ENCODE assay signal across 15 cellular contexts in genomic region chr22:22210889-22211833, GRCh38.
DNase-seq lines count a peak whose midpoint lies in the region; ATAC-seq and TF ChIP-seq lines count a peak whose summit lies in the region.
"Had no signal": no experiment of that assay in that cellular context is flagged by ENCODE, and none has a peak within 500 bp of the region (broad histone marks: within the 10 kb centered on the region; RNA-seq: fewer than 3 reads in every experiment).

No MANE protein-coding gene starts in this region.

- no peaks in the 10 kb centered on the region for H3K36me3 ChIP-seq in OCI-LY1 (ENCODE audit: insufficient read depth, low read length)
- H3K36me3 ChIP-seq: left lung, thyroid gland had no signal

- CTCF ChIA-PET in activated naive CD4-positive, alpha-beta T cell treated with anti-CD3 and anti-CD28 coated beads, Interleukin-2, amount 10 ng/mL, durations not matched to agents 7 days and 5 days (lab: Charles Lee): interaction anchor here (1.0 to 12.6 kb wide), 7 partner anchors 10 to 210 kb away, joined by 3 to 262 read pairs (median 4); no protein-coding TSS in a partner anchor

- H3K36me3 Mint-ChIP-seq in activated naive CD4-positive, alpha-beta T cell treated with anti-CD3 and anti-CD28 coated beads, Interleukin-2, amount 10 ng/mL, durations not matched to agents 7 days and 5 days: no peaks in the 10 kb centered on the region
- no peaks in the 10 kb centered on the region for H3K36me3 Mint-ChIP-seq in activated naive CD8-positive, alpha-beta T cell treated with anti-CD3 and anti-CD28 coated beads, Interleukin-2, amount 50 U/mL, for 24 hours (ENCODE audit: low read depth)
- H3K36me3 Mint-ChIP-seq in stimulated activated memory B cell treated with anti-CD40 and anti-IgM and Interleukin-4, amounts not matched to agents 10 μg/mL and 1 μg/mL and 100 μg/mL, for 72 hours: no peaks in the 10 kb centered on the region

- H3K4me3 ChIP-seq in OCI-LY1 (ENCODE audit: low read depth, low read length, poor library complexity, severe bottlenecking): no peak overlapping the region
- H3K4me3 ChIP-seq: left lung, thyroid gland had no signal

- H3K4me1 Mint-ChIP-seq in activated naive CD4-positive, alpha-beta T cell treated with anti-CD3 and anti-CD28 coated beads, Interleukin-2, amount 10 ng/mL, durations not matched to agents 7 days and 5 days: peaks cover 40% of the 10 kb centered on the region
- H3K4me1 Mint-ChIP-seq in activated naive CD8-positive, alpha-beta T cell treated with anti-CD3 and anti-CD28 coated beads, Interleukin-2, amount 50 U/mL, for 24 hours: peaks cover 44% of the 10 kb centered on the region
- H3K4me1 Mint-ChIP-seq in stimulated activated memory B cell treated with anti-CD40 and anti-IgM and Interleukin-4, amounts not matched to agents 10 μg/mL and 1 μg/mL and 100 μg/mL, for 72 hours: peaks cover 60% of the 10 kb centered on the region

- no peak overlapping the region for H3K9ac ChIP-seq in OCI-LY1 (ENCODE audit: low read length)

- H3K27ac ChIP-seq in OCI-LY1 (ENCODE audit: low read depth, low read length, poor library complexity, severe bottlenecking): no peak overlapping the region
- H3K27ac ChIP-seq: left lung, thyroid gland had no signal

- no peak for ATAC-seq in activated naive CD8-positive, alpha-beta T cell treated with anti-CD3 and anti-CD28 coated beads, Interleukin-2, amount 50 U/mL, for 24 hours
- no peak for ATAC-seq in stimulated activated memory B cell treated with anti-CD40 and anti-IgM and Interleukin-4, amounts not matched to agents 10 μg/mL and 1 μg/mL and 100 μg/mL, for 72 hours
- ATAC-seq in GM21717 (IDR thresholded peaks at IDR 0.05; ENCODE audit: unreplicated experiment): no peak

- H3K4me3 Mint-ChIP-seq in activated naive CD4-positive, alpha-beta T cell treated with anti-CD3 and anti-CD28 coated beads, Interleukin-2, amount 10 ng/mL, durations not matched to agents 7 days and 5 days: no peak overlapping the region
- H3K4me3 Mint-ChIP-seq in activated naive CD8-positive, alpha-beta T cell treated with anti-CD3 and anti-CD28 coated beads, Interleukin-2, amount 50 U/mL, for 24 hours: no peak overlapping the region
- no peak overlapping the region for H3K4me3 Mint-ChIP-seq in stimulated activated memory B cell treated with anti-CD40 and anti-IgM and Interleukin-4, amounts not matched to agents 10 μg/mL and 1 μg/mL and 100 μg/mL, for 72 hours

- H3K4me2 ChIP-seq in OCI-LY1 (ENCODE audit: low read length): no peak overlapping the region

- no peaks in the 10 kb centered on the region for H3K9me2 ChIP-seq in OCI-LY1 (ENCODE audit: low read depth, low read length)

- no peaks in the 10 kb centered on the region for H4K20me1 ChIP-seq in OCI-LY1 (ENCODE audit: insufficient read depth, low read length)

- peak overlapping the region; percentile 93 for H3K27ac Mint-ChIP-seq in activated naive CD4-positive, alpha-beta T cell treated with anti-CD3 and anti-CD28 coated beads, Interleukin-2, amount 10 ng/mL, durations not matched to agents 7 days and 5 days
- peak overlapping the region; percentile 88 for H3K27ac Mint-ChIP-seq in activated naive CD8-positive, alpha-beta T cell treated with anti-CD3 and anti-CD28 coated beads, Interleukin-2, amount 50 U/mL, for 24 hours
- H3K27ac Mint-ChIP-seq in stimulated activated memory B cell treated with anti-CD40 and anti-IgM and Interleukin-4, amounts not matched to agents 10 μg/mL and 1 μg/mL and 100 μg/mL, for 72 hours: peak overlapping the region; percentile 70

- no peaks in the 10 kb centered on the region for H3K79me2 ChIP-seq in OCI-LY1 (ENCODE audit: insufficient read depth, low read length)

- no peaks in the 10 kb centered on the region for H3K9me3 Mint-ChIP-seq in activated naive CD4-positive, alpha-beta T cell treated with anti-CD3 and anti-CD28 coated beads, Interleukin-2, amount 10 ng/mL, durations not matched to agents 7 days and 5 days
- no peaks in the 10 kb centered on the region for H3K9me3 Mint-ChIP-seq in activated naive CD8-positive, alpha-beta T cell treated with anti-CD3 and anti-CD28 coated beads, Interleukin-2, amount 50 U/mL, for 24 hours
- H3K9me3 Mint-ChIP-seq in stimulated activated memory B cell treated with anti-CD40 and anti-IgM and Interleukin-4, amounts not matched to agents 10 μg/mL and 1 μg/mL and 100 μg/mL, for 72 hours: no peaks in the 10 kb centered on the region

- H3F3A ChIP-seq in OCI-LY1 (ENCODE audit: insufficient read depth, low read length): no peaks in the 10 kb centered on the region

- no peak for DNase-seq in activated naive CD4-positive, alpha-beta T cell treated with anti-CD3 and anti-CD28 coated beads, Interleukin-2, amount 10 ng/mL, durations not matched to agents 7 days and 5 days
- no peak for DNase-seq in activated naive CD4-positive, alpha-beta T cell (lab: John Stamatoyannopoulos, UW)
- no peak for DNase-seq in activated naive CD8-positive, alpha-beta T cell treated with anti-CD3 and anti-CD28 coated beads, Interleukin-2, amount 50 U/mL, for 24 hours
- DNase-seq in LoVo (ENCODE audit: low spot score): no peak
- DNase-seq in amygdala (lab: John Stamatoyannopoulos, UW): no peak
- DNase-seq: aorta, left lung, NCI-H1930, NCI-H524, OCI-M1, right cardiac atrium, thyroid gland had no signal

- no peak for TF ChIP-seq CTCF in OCI-LY1 (IDR thresholded peaks at IDR 0.05; ENCODE audit: low read length)

- peaks cover 76% of the 10 kb centered on the region for H3K4me1 ChIP-seq in OCI-LY1 (ENCODE audit: insufficient read depth, low read length, severe bottlenecking)
- H3K4me1 ChIP-seq: left lung had no signal

- H3K27me3 Mint-ChIP-seq in activated naive CD4-positive, alpha-beta T cell treated with anti-CD3 and anti-CD28 coated beads, Interleukin-2, amount 10 ng/mL, durations not matched to agents 7 days and 5 days: peaks cover 7% of the 10 kb centered on the region
- no peaks in the 10 kb centered on the region for H3K27me3 Mint-ChIP-seq in activated naive CD8-positive, alpha-beta T cell treated with anti-CD3 and anti-CD28 coated beads, Interleukin-2, amount 50 U/mL, for 24 hours
- H3K27me3 Mint-ChIP-seq in stimulated activated memory B cell treated with anti-CD40 and anti-IgM and Interleukin-4, amounts not matched to agents 10 μg/mL and 1 μg/mL and 100 μg/mL, for 72 hours: no peaks in the 10 kb centered on the region

- 0 out of 2 replicates have a peak overlapping the region, but pooled peaks have one; percentile 79 for H2AFZ ChIP-seq in OCI-LY1 (ENCODE audit: low read length)

- H3K9me3 ChIP-seq in OCI-LY1 (ENCODE audit: low read length): no peaks in the 10 kb centered on the region
- H3K9me3 ChIP-seq: left lung, thyroid gland had no signal

- no peaks in the 10 kb centered on the region for H3K27me3 ChIP-seq in OCI-LY1 (ENCODE audit: insufficient read depth, low read length)
- H3K27me3 ChIP-seq: thyroid gland had no signal
